8 cellular contexts compared by ENCODE assay signal in the genomic region with DNA sequence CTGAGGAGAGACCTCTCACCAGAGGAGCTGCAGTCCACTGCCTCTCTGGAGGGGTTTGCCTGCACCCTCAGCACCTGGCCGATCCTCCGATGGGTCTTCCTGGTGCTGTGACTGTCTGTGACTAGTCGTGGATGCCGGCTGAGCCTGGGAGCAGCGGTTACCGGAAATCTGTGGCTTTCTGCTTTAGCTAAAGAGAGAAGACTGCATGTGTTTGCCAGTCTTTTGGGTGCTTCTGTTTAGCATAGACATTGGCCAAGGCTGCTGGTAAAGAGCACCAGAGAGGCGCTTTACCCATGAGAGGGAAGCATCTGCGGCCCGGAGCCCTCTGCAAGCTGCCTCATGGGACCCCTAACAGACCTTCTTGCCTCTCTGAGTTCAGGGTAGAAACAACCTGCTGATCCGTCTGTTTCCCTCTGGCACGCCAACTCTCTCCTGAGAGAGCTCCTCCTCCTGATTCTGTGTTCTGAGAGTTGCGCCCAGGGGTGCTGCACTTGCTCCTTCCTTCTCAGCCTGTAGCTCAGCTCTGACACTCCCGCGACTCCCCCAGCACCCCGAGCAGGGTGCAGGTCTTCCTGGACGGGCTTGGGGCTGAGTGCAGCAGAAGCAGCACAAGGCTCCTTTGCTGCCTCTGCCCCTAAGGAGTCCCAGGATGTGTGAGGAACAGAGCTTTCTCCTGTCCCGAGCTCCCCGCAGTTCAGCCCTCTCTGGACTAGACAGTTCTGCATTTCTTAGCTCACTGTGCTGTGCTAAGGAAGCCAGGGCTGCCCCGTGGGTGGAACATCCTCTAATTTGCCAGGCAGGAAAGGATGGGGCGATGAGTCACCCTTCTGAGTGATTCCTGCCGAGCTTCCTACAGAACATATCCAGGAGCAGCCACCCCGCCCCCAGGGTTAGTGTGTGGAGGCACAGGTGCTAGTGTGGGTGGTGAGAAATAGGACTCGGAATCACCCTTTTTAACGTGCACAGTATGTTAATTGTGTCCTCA.
DNase-seq lines count a peak whose midpoint lies in the region; ATAC-seq, FAIRE-seq and TF ChIP-seq lines count a peak whose summit lies in the region.

No MANE protein-coding gene starts in this region.

- H3F3A ChIP-seq in PC-3 (ENCODE audit: low read length, unreplicated experiment) = no peaks in the 10 kb centered on the region

- H3K36me3 Mint-ChIP-seq in stimulated activated memory B cell treated with anti-CD40 and anti-IgM and Interleukin-4, amounts not matched to agents 10 μg/mL and 1 μg/mL and 100 μg/mL, for 72 hours = no peaks in the 10 kb centered on the region

- H3K27ac Mint-ChIP-seq in stimulated activated memory B cell treated with anti-CD40 and anti-IgM and Interleukin-4, amounts not matched to agents 10 μg/mL and 1 μg/mL and 100 μg/mL, for 72 hours = peak overlapping the region; percentile 32

- H3K4me3 ChIP-seq in PC-3 (ENCODE audit: low read length) (peak overlapping the region; percentile 66), K562 (no peak overlapping the region)

- TF ChIP-seq POLR2A in K562 (conservative IDR thresholded peaks at IDR 0.05) = no peak

- no peak for TF ChIP-seq EP300 in K562 (IDR thresholded peaks at IDR 0.05; ENCODE audit: low read length)

- peaks cover 32% of the 10 kb centered on the region for H3K27me3 Mint-ChIP-seq in stimulated activated memory B cell treated with anti-CD40 and anti-IgM and Interleukin-4, amounts not matched to agents 10 μg/mL and 1 μg/mL and 100 μg/mL, for 72 hours

- peaks cover 87% of the 10 kb centered on the region for H3K4me1 ChIP-seq in PC-3 (ENCODE audit: insufficient read depth, low read length)
- no peaks in the 10 kb centered on the region; a peak in 1 of 5 replicates for H3K4me1 ChIP-seq in K562 (replicated peaks in 1 of 2; ENCODE audit: control insufficient read depth in 2 of 2, insufficient read depth in 2 of 2, low read length in 2 of 2)

- peak; percentile 45 for ATAC-seq in HG02759 (IDR thresholded peaks at IDR 0.05; ENCODE audit: unreplicated experiment)
- ATAC-seq in PC-3 = peak; percentile 80
- no peak for ATAC-seq in K562
- ATAC-seq in stimulated activated memory B cell treated with anti-CD40 and anti-IgM and Interleukin-4, amounts not matched to agents 10 μg/mL and 1 μg/mL and 100 μg/mL, for 72 hours = peak; percentile 32
- ATAC-seq in HG03439 (IDR thresholded peaks at IDR 0.05; ENCODE audit: unreplicated experiment) = no peak

- TF ChIP-seq CTCF in PC-3 (conservative IDR thresholded peaks at IDR 0.05; ENCODE audit: low read depth, low read length) = no peak
- TF ChIP-seq CTCF in K562 (IDR thresholded peaks at IDR 0.05 in 2 of 3, conservative IDR thresholded peaks at IDR 0.05 in 1 of 3; ENCODE audit: insufficient read depth in 2 of 3, low read depth in 1 of 3, low read length in 3 of 3) = no peak

- peaks cover 75% of the 10 kb centered on the region for H3K79me2 ChIP-seq in PC-3 (ENCODE audit: low read length)
- H3K79me2 ChIP-seq in K562 (ENCODE audit: control insufficient read depth, insufficient read depth, low read length) = no peaks in the 10 kb centered on the region

- H3K4me2 ChIP-seq in PC-3 (ENCODE audit: low read length) (peak overlapping the region; percentile 95), K562 (ENCODE audit: insufficient read depth, low read length) (no peak overlapping the region)

- H3K27me3 ChIP-seq in PC-3 (ENCODE audit: low read length) (no peaks in the 10 kb centered on the region), K562 (ENCODE audit: control insufficient read depth in 2 of 2, insufficient read depth in 2 of 2, low read length in 2 of 2) (peaks cover 10 to 35% of the 10 kb centered on the region in 2 experiments; a peak in 4 of 5 replicates)

- CTCF ChIA-PET in PC-3 (lab: Charles Lee) (interaction anchor here (0.6 to 1.2 kb wide), 2 partner anchors 18 to 161 kb away, joined by 3 to 5 read pairs; no protein-coding TSS in a partner anchor), K562 (lab: Yijun Ruan, JAX; ENCODE audit: low intra/inter-chr PET ratio) (no interaction called here)

- POLR2A ChIA-PET in PC-3 (lab: Charles Lee; ENCODE audit: unreplicated experiment) (interaction anchor here (0.5 to 0.9 kb wide), 4 partner anchors 9 to 117 kb away, joined by 3 to 7 read pairs (median 4); no protein-coding TSS in a partner anchor), K562 (lab: Yijun Ruan, JAX) (interaction anchor here (0.6 to 1.4 kb wide), 2 partner anchors 10 to 173 kb away, joined by 3 read pairs; no protein-coding TSS in a partner anchor)

- 0% methylated on average over 24 of the region's 24 CpGs for WGBS in K562 (ENCODE audit: insufficient coverage, low coverage, missing lambda C conversion rate)

- no peaks in the 10 kb centered on the region for H3K9me3 ChIP-seq in PC-3 (ENCODE audit: low read length)
- no peaks in the 10 kb centered on the region for H3K9me3 ChIP-seq in K562 (replicated peaks; ENCODE audit: control insufficient read depth, insufficient read depth, low read depth, low read length)

- peak overlapping the region; percentile 68 for H2AFZ ChIP-seq in PC-3 (ENCODE audit: low read length)
- no peak overlapping the region for H2AFZ ChIP-seq in K562 (ENCODE audit: low read depth, low read length)

- H3K9me3 Mint-ChIP-seq in stimulated activated memory B cell treated with anti-CD40 and anti-IgM and Interleukin-4, amounts not matched to agents 10 μg/mL and 1 μg/mL and 100 μg/mL, for 72 hours = no peaks in the 10 kb centered on the region

- H3K4me1 Mint-ChIP-seq in stimulated activated memory B cell treated with anti-CD40 and anti-IgM and Interleukin-4, amounts not matched to agents 10 μg/mL and 1 μg/mL and 100 μg/mL, for 72 hours = peaks cover 27% of the 10 kb centered on the region

- H3K9me2 ChIP-seq in PC-3 (replicated peaks; ENCODE audit: low read length) = no peaks in the 10 kb centered on the region

- intact Hi-C loops in PC-3 (cut with micrococcal nuclease) (loop anchor here (2.0 to 5.0 kb wide), 4 partner anchors 19 to 205 kb away; a partner anchor contains a TSS), K562 (cut with micrococcal nuclease) (no loop called here)

- H4K20me1 ChIP-seq in PC-3 (ENCODE audit: low read length) (no peaks in the 10 kb centered on the region), K562 (replicated peaks; ENCODE audit: control insufficient read depth, insufficient read depth, low read length) (no peaks in the 10 kb centered on the region)

- BruUV-seq in PC-3 (replicated peaks; lab: Mats Ljungman, UMichigan) = TSS peak; percentile 60
- BruUV-seq in K562 (replicated peaks; lab: Mats Ljungman, UMichigan) = no TSS peak

- no peak for FAIRE-seq in K562 (lab: Jason Lieb, UNC)

- H3K27ac ChIP-seq in PC-3 (ENCODE audit: low read length) (peak overlapping the region; percentile 93), K562 (ENCODE audit: extremely low read depth, low read depth, low read length) (no peak overlapping the region)

- peak overlapping the region; percentile 25 for H3K4me3 Mint-ChIP-seq in stimulated activated memory B cell treated with anti-CD40 and anti-IgM and Interleukin-4, amounts not matched to agents 10 μg/mL and 1 μg/mL and 100 μg/mL, for 72 hours

- DNase-seq in GM03348 (ENCODE audit: low spot score) = peak; percentile 90
- DNase-seq in PC-3 = peak; percentile 95
- DNase-seq in K562 (ENCODE audit: extremely low read depth in 1 of 4, low spot score in 3 of 4) = peak in 1 of 4 experiments; percentile 24
- peak; percentile 93 for DNase-seq in iris pigment epithelial cell (ENCODE audit: low read depth)
- no peak for DNase-seq in mesenteric fat pad (ENCODE audit: low spot score)

- TF ChIP-seq RAD21 in K562 (CRISPR knock-in tag; conservative IDR thresholded peaks at IDR 0.05 in 1 of 2, IDR thresholded peaks at IDR 0.05 in 1 of 2) = no peak

- H3K9me1 ChIP-seq in K562 (ENCODE audit: control insufficient read depth, insufficient read depth, low read length) = no peaks in the 10 kb centered on the region

- peak overlapping the region; percentile 65 for H3K9ac ChIP-seq in PC-3 (ENCODE audit: low read length)
- no peak overlapping the region; a peak in 1 of 4 replicates for H3K9ac ChIP-seq in K562 (ENCODE audit: insufficient read depth in 1 of 2, low read depth in 2 of 2, low read length in 2 of 2)

- in situ Hi-C loops in K562 (cut with MboI) = no loop called here

- peaks cover 3% of the 10 kb centered on the region; the same call in 1 of the 2 replicates for H3K36me3 ChIP-seq in PC-3 (ENCODE audit: low read depth, low read length)
- no peaks in the 10 kb centered on the region for H3K36me3 ChIP-seq in K562 (ENCODE audit: control insufficient read depth, insufficient read depth, low read length)

TF ChIP-seq in K562, 482 proteins besides CTCF, POLR2A, EP300 and RAD21:
- 0 out of 2 replicates have a peak, but pooled peaks have one; percentile 41 for TF ChIP-seq FOSL1 (tag; conservative IDR thresholded peaks at IDR 0.05)
- peak; percentile 70; the same call in 1 of the 2 replicates for TF ChIP-seq JUND (IDR thresholded peaks at IDR 0.05; ENCODE audit: borderline replicate concordance, low read depth, low read length)
- no peak for TF ChIP-seq JUND (tag; IDR thresholded peaks at IDR 0.05; ENCODE audit: borderline replicate concordance, low read depth, low read length)
- no peak for TF ChIP-seq PHF21A (IDR thresholded peaks at IDR 0.05; ENCODE audit: borderline replicate concordance, low read depth)
- peak; percentile 38 for TF ChIP-seq EGR1 (conservative IDR thresholded peaks at IDR 0.05)
- TF ChIP-seq, protein P1, sequence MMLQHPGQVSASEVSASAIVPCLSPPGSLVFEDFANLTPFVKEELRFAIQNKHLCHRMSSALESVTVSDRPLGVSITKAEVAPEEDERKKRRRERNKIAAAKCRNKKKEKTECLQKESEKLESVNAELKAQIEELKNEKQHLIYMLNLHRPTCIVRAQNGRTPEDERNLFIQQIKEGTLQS (IDR thresholded peaks at IDR 0.05) = peak; percentile 49; the same call in 1 of the 2 replicates
- TF ChIP-seq, protein P1 (CRISPR knock-in tag; conservative IDR thresholded peaks at IDR 0.05) = no peak
- TF ChIP-seq JUN (IDR thresholded peaks at IDR 0.05; ENCODE audit: borderline replicate concordance, low read depth, low read length) = 0 out of 2 replicates have a peak, but pooled peaks have one; percentile 16
- no peak for TF ChIP-seq JUN (CRISPR knock-in tag; IDR thresholded peaks at IDR 0.05; ENCODE audit: borderline replicate concordance)

Comparison
In these comparisons a context has a peak if more than half of its experiments do, and no peak if none do; other contexts are left out.
1. ATAC-seq: peak in HG02759 (single experiment), PC-3 (single experiment) and stimulated activated memory B cell treated with anti-CD40 and anti-IgM and Interleukin-4, amounts not matched to agents 10 μg/mL and 1 μg/mL and 100 μg/mL, for 72 hours (single experiment); none in K562 (single experiment) and HG03439 (single experiment).